In the genomic region with DNA sequence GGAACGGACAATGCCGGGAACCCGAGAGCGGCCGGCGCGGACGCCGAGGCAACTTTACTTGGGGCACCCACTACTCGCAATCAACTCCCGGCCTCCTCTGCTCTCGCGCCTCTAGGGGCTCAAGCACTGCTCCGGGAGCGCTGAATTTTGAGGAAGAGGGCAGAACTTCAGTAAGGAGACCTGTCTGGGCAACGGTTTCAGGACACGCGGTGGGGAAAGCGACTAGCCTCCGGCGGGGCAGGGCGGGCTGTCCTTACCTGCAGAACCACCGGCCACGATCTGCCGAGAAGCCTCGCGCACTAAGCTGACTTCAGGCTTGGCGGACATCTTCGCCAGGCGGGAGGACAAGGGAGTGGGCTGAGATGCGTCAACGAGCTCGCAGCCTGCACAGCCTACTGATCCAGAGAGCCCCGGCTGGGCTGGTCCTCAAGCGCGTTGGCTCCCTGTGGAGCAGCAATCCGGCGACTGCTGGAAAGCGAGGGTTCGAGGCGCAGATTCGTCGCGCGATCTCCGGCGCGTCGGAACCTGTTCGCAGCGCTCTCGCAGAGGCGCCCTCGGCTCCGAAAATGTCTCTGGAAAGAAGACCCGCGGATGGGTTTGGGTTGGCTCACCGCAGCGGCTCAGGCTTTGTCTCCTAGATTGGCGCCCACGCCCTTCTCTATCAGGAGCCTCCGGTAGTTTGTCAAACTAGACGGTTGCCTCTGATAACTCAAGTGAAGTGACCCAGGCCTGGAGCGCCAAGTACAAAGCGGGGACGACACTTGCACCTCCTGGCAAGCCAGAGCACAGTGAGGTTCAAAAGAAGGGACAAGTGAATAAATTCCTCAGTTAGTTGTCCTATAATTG, we compare ENCODE assay signal across 1 cellular context.
TF ChIP-seq lines count a peak whose summit lies in the region.

Gene SLC25A21 (minus strand): TSS at position 583 of the 846 bp plus-strand sequence.

TF ChIP-seq in WTC11, 78 proteins besides CTCF, POLR2A, EP300 and RAD21 (continued from another document and continues in another):
- TF ChIP-seq, protein P1, sequence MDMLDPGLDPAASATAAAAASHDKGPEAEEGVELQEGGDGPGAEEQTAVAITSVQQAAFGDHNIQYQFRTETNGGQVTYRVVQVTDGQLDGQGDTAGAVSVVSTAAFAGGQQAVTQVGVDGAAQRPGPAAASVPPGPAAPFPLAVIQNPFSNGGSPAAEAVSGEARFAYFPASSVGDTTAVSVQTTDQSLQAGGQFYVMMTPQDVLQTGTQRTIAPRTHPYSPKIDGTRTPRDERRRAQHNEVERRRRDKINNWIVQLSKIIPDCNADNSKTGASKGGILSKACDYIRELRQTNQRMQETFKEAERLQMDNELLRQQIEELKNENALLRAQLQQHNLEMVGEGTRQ (CRISPR knock-in tag; IDR thresholded peaks at IDR 0.05) = no peak; the same call in 1 of the 2 replicates
- TF ChIP-seq, protein P2, sequence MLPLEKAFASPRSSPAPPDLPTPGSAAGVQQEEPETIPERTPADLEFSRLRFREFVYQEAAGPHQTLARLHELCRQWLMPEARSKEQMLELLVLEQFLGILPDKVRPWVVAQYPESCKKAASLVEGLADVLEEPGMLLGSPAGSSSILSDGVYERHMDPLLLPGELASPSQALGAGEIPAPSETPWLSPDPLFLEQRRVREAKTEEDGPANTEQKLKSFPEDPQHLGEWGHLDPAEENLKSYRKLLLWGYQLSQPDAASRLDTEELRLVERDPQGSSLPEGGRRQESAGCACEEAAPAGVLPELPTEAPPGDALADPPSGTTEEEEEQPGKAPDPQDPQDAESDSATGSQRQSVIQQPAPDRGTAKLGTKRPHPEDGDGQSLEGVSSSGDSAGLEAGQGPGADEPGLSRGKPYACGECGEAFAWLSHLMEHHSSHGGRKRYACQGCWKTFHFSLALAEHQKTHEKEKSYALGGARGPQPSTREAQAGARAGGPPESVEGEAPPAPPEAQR (CRISPR knock-in tag; IDR thresholded peaks at IDR 0.05) = no peak
- no peak for TF ChIP-seq ZNF317 (CRISPR knock-in tag; IDR thresholded peaks at IDR 0.05; ENCODE audit: borderline replicate concordance, low read depth)
- peak; percentile 54 for TF ChIP-seq ZNF232 (CRISPR knock-in tag; IDR thresholded peaks at IDR 0.05)
- TF ChIP-seq GTF2I (CRISPR knock-in tag; conservative IDR thresholded peaks at IDR 0.05) = 0 out of 2 replicates have a peak, but pooled peaks have one; percentile 3
- TF ChIP-seq, protein P3, sequence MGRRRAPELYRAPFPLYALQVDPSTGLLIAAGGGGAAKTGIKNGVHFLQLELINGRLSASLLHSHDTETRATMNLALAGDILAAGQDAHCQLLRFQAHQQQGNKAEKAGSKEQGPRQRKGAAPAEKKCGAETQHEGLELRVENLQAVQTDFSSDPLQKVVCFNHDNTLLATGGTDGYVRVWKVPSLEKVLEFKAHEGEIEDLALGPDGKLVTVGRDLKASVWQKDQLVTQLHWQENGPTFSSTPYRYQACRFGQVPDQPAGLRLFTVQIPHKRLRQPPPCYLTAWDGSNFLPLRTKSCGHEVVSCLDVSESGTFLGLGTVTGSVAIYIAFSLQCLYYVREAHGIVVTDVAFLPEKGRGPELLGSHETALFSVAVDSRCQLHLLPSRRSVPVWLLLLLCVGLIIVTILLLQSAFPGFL (CRISPR knock-in tag; IDR thresholded peaks at IDR 0.05; ENCODE audit: borderline replicate concordance) = peak; percentile 86; the same call in 1 of the 2 replicates
- TF ChIP-seq E2F1 (CRISPR knock-in tag; IDR thresholded peaks at IDR 0.05) = no peak
- no peak for TF ChIP-seq SMAD3 (CRISPR knock-in tag; IDR thresholded peaks at IDR 0.05; ENCODE audit: borderline replicate concordance)
- TF ChIP-seq ZNF121 (CRISPR knock-in tag; IDR thresholded peaks at IDR 0.05) = no peak
- TF ChIP-seq RORB (CRISPR knock-in tag; IDR thresholded peaks at IDR 0.05) = no peak
- TF ChIP-seq ZBTB21 (CRISPR knock-in tag; IDR thresholded peaks at IDR 0.05; ENCODE audit: borderline replicate concordance) = no peak
- TF ChIP-seq, protein P4, sequence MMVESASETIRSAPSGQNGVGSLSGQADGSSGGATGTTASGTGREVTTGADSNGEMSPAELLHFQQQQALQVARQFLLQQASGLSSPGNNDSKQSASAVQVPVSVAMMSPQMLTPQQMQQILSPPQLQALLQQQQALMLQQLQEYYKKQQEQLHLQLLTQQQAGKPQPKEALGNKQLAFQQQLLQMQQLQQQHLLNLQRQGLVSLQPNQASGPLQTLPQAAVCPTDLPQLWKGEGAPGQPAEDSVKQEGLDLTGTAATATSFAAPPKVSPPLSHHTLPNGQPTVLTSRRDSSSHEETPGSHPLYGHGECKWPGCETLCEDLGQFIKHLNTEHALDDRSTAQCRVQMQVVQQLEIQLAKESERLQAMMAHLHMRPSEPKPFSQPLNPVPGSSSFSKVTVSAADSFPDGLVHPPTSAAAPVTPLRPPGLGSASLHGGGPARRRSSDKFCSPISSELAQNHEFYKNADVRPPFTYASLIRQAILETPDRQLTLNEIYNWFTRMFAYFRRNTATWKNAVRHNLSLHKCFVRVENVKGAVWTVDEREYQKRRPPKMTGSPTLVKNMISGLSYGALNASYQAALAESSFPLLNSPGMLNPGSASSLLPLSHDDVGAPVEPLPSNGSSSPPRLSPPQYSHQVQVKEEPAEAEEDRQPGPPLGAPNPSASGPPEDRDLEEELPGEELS (CRISPR knock-in tag; IDR thresholded peaks at IDR 0.05) = peak; percentile 25; the same call in 1 of the 2 replicates
- TF ChIP-seq PRDM15 (CRISPR knock-in tag; IDR thresholded peaks at IDR 0.05) = no peak
- TF ChIP-seq, protein P5, sequence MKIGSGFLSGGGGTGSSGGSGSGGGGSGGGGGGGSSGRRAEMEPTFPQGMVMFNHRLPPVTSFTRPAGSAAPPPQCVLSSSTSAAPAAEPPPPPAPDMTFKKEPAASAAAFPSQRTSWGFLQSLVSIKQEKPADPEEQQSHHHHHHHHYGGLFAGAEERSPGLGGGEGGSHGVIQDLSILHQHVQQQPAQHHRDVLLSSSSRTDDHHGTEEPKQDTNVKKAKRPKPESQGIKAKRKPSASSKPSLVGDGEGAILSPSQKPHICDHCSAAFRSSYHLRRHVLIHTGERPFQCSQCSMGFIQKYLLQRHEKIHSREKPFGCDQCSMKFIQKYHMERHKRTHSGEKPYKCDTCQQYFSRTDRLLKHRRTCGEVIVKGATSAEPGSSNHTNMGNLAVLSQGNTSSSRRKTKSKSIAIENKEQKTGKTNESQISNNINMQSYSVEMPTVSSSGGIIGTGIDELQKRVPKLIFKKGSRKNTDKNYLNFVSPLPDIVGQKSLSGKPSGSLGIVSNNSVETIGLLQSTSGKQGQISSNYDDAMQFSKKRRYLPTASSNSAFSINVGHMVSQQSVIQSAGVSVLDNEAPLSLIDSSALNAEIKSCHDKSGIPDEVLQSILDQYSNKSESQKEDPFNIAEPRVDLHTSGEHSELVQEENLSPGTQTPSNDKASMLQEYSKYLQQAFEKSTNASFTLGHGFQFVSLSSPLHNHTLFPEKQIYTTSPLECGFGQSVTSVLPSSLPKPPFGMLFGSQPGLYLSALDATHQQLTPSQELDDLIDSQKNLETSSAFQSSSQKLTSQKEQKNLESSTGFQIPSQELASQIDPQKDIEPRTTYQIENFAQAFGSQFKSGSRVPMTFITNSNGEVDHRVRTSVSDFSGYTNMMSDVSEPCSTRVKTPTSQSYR (CRISPR knock-in tag; IDR thresholded peaks at IDR 0.05) = no peak
- no peak; the same call in 1 of the 2 replicates for TF ChIP-seq NFE2L1 (CRISPR knock-in tag; IDR thresholded peaks at IDR 0.05)
- peak; percentile 76; the same call in 1 of the 2 replicates for TF ChIP-seq ZBTB43 (CRISPR knock-in tag; IDR thresholded peaks at IDR 0.05)
- no peak for TF ChIP-seq ZNF396 (CRISPR knock-in tag; IDR thresholded peaks at IDR 0.05; ENCODE audit: borderline replicate concordance)
- TF ChIP-seq, protein P6, sequence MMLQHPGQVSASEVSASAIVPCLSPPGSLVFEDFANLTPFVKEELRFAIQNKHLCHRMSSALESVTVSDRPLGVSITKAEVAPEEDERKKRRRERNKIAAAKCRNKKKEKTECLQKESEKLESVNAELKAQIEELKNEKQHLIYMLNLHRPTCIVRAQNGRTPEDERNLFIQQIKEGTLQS (CRISPR knock-in tag; conservative IDR thresholded peaks at IDR 0.05) = no peak
- no peak for TF ChIP-seq ATF1 (CRISPR knock-in tag; IDR thresholded peaks at IDR 0.05)
- peak; percentile 82; the same call in 1 of the 2 replicates for TF ChIP-seq ARID4B (CRISPR knock-in tag; IDR thresholded peaks at IDR 0.05; ENCODE audit: borderline replicate concordance)
- TF ChIP-seq NR2C2 (CRISPR knock-in tag; IDR thresholded peaks at IDR 0.05) = 0 out of 2 replicates have a peak, but pooled peaks have one; percentile 34
- TF ChIP-seq EMX1 (CRISPR knock-in tag; IDR thresholded peaks at IDR 0.05) = no peak
- TF ChIP-seq ZNF671 (CRISPR knock-in tag; IDR thresholded peaks at IDR 0.05) = no peak
- 0 out of 2 replicates have a peak, but pooled peaks have one; percentile 3 for TF ChIP-seq HMGA2 (CRISPR knock-in tag; IDR thresholded peaks at IDR 0.05)
- TF ChIP-seq SMAD4 (CRISPR knock-in tag; IDR thresholded peaks at IDR 0.05) = no peak; the same call in 1 of the 2 replicates
- TF ChIP-seq, protein P7, sequence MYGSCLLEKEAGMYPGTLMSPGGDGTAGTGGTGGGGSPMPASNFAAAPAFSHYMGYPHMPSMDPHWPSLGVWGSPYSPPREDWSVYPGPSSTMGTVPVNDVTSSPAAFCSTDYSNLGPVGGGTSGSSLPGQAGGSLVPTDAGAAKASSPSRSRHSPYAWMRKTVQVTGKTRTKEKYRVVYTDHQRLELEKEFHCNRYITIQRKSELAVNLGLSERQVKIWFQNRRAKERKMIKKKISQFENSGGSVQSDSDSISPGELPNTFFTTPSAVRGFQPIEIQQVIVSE (CRISPR knock-in tag; IDR thresholded peaks at IDR 0.05; ENCODE audit: borderline replicate concordance) = no peak
- TF ChIP-seq ZNF138 (CRISPR knock-in tag; conservative IDR thresholded peaks at IDR 0.05) = no peak
- no peak for TF ChIP-seq ETV6 (CRISPR knock-in tag; IDR thresholded peaks at IDR 0.05)
